8 cellular contexts compared by ENCODE assay signal in the genomic region with DNA sequence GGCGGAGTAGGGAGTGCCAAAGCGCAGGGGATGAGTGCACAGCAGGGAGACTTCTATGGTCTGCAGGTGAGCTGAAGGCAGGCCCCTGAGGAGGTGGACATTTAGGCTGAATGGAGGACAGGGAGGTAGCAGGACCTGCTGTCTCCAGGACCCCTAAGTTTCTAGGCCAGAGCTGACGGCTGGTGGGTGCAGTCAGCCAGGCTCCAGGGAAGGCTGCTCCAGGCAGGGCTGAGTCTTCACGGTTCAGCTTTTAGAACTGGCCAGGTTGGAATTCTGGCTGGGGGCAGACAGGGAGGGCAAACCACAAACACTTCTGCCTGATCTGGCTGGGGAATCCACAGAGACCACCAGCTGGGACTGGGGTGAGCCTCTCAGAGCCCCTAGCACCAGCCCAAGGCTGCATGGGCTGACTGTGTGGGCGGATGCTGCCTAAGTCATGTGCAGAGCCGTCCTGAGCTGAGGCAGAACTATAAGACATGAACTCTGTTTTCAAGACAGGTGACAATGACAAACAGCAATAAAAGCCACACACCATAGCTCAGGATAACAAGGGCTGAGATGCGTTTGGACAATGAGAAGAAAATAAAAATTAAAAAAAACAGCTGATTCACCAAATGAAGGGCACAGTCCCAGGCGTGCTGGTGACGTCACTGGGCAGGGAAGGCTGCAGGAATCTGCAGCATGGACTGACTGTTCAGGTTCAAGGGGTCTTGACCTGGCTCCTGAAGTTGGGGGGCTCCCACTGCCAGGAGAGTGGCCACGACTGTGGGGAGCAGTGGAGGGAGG. TPM values are rescaled to one million over a fixed set of nuclear protein-coding genes. Genes with fewer than 3 reads are reported as not detected.
A peak's percentile ranks its signal among the peaks of the same experiment; 100 is the strongest.
DNase-seq lines count a peak whose midpoint lies in the region; ATAC-seq, FAIRE-seq and TF ChIP-seq lines count a peak whose summit lies in the region.

No MANE protein-coding gene starts in this region.

- POLR2A ChIA-PET in Caco-2 (lab: Charles Lee): interaction anchor here (0.6 to 8.1 kb wide), 9 partner anchors 11 to 354 kb away, joined by 3 to 377 read pairs (median 4); a partner anchor contains a TSS
- POLR2A ChIA-PET in endothelial cell of umbilical vein (lab: Charles Lee): interaction anchor here (0.9 to 9.4 kb wide), 6 partner anchors 9 to 70 kb away, joined by 3 to 204 read pairs (median 7); a partner anchor contains a TSS

- H4K20me1 ChIP-seq in OCI-LY1 (ENCODE audit: insufficient read depth, low read length) (no peaks in the 10 kb centered on the region), endothelial cell of umbilical vein (replicated peaks; ENCODE audit: control insufficient read depth, extremely low read depth, insufficient read depth, low read length) (no peaks in the 10 kb centered on the region)

- H3K9me3 ChIP-seq in Caco-2 (no peaks in the 10 kb centered on the region), OCI-LY1 (ENCODE audit: low read length) (no peaks in the 10 kb centered on the region), endothelial cell of umbilical vein (replicated peaks; ENCODE audit: control insufficient read depth, insufficient read depth, low read length) (no peaks in the 10 kb centered on the region)

- peaks cover 82% of the 10 kb centered on the region for H3K4me1 ChIP-seq in Caco-2
- peaks cover 86% of the 10 kb centered on the region for H3K4me1 ChIP-seq in OCI-LY1 (ENCODE audit: insufficient read depth, low read length, severe bottlenecking)
- peaks cover 67% of the 10 kb centered on the region for H3K4me1 ChIP-seq in endothelial cell of umbilical vein (ENCODE audit: control insufficient read depth, extremely low read depth, insufficient read depth, low read length)

- BruUV-seq in Caco-2 (replicated peaks; lab: Mats Ljungman, UMichigan) (TSS peak; percentile 54), endothelial cell of umbilical vein (replicated peaks; lab: Mats Ljungman, UMichigan) (no TSS peak)

- FAIRE-seq in endothelial cell of umbilical vein (lab: Jason Lieb, UNC): peak; percentile 47

- H3K27ac Mint-ChIP-seq in Caco-2 (ENCODE audit: unreplicated experiment) (peak overlapping the region; percentile 100), nephron (peak overlapping the region; percentile 98 to 100 (median 100))

- H3K4me3 ChIP-seq in Caco-2 (ENCODE audit: low read depth, low read length): peak overlapping the region; percentile 5
- H3K4me3 ChIP-seq in OCI-LY1 (ENCODE audit: low read depth, low read length, poor library complexity, severe bottlenecking): peak overlapping the region; percentile 35
- no peak overlapping the region for H3K4me3 ChIP-seq in endothelial cell of umbilical vein (replicated peaks in 1 of 3; ENCODE audit: insufficient read depth in 1 of 3, low read depth in 1 of 3, low read length in 3 of 3)

- H3K9ac ChIP-seq in OCI-LY1 (ENCODE audit: low read length) (peak overlapping the region; percentile 44; the same call in 1 of the 2 replicates), endothelial cell of umbilical vein (replicated peaks; ENCODE audit: extremely low read depth, insufficient read depth, low read length) (peak overlapping the region; percentile 63)

- H3K36me3 Mint-ChIP-seq in Caco-2 (ENCODE audit: insufficient read depth, unreplicated experiment): peaks cover 43% of the 10 kb centered on the region
- H3K36me3 Mint-ChIP-seq in nephron (ENCODE audit: low read depth): no peaks in the 10 kb centered on the region

- H3K4me2 ChIP-seq in OCI-LY1 (ENCODE audit: low read length) (peak overlapping the region; percentile 61), endothelial cell of umbilical vein (ENCODE audit: insufficient read depth, low read length) (peak overlapping the region; percentile 4)

- intact Hi-C loops in Caco-2 (cut with micrococcal nuclease; ENCODE audit: unreplicated experiment) (loop anchor here (1.0 kb wide), 4 partner anchors 9 to 70 kb away; no protein-coding TSS in a partner anchor), endothelial cell of umbilical vein (cut with micrococcal nuclease) (no loop called here)

- no peaks in the 10 kb centered on the region for H3K9me3 Mint-ChIP-seq in Caco-2 (ENCODE audit: unreplicated experiment)
- no peaks in the 10 kb centered on the region for H3K9me3 Mint-ChIP-seq in nephron

- H2AFZ ChIP-seq in OCI-LY1 (ENCODE audit: low read length): no peak overlapping the region
- H2AFZ ChIP-seq in endothelial cell of umbilical vein (ENCODE audit: low read depth, low read length): peak overlapping the region; percentile 15

- no peaks in the 10 kb centered on the region for H3K9me1 ChIP-seq in endothelial cell of umbilical vein (replicated peaks; ENCODE audit: control insufficient read depth, extremely low read depth, insufficient read depth, low read length)

- H3K4me1 Mint-ChIP-seq in Caco-2 (ENCODE audit: low read depth, unreplicated experiment) (peaks cover 66% of the 10 kb centered on the region), nephron (peaks cover 81% of the 10 kb centered on the region)

- no peak for TF ChIP-seq POLR2A in endothelial cell of umbilical vein (IDR thresholded peaks at IDR 0.05; ENCODE audit: low read depth, low read length)

- CTCF ChIA-PET in Caco-2 (lab: Charles Lee) (interaction anchor here (0.5 to 5.9 kb wide), 13 partner anchors 10 to 599 kb away, joined by 3 to 71 read pairs (median 3); a partner anchor contains a TSS), endothelial cell of umbilical vein (lab: Charles Lee) (interaction anchor here (0.9 to 13.9 kb wide), 5 partner anchors 10 to 72 kb away, joined by 3 to 247 read pairs (median 7); a partner anchor contains a TSS)

- dilution Hi-C loops in endothelial cell of umbilical vein (cut with MboI; ENCODE audit: extremely low pct_ligation_motif_present, low sequenced_read_pairs): no loop called here

- TF ChIP-seq CTCF in Caco-2 (IDR thresholded peaks at IDR 0.05; ENCODE audit: insufficient read depth in 1 of 2, low read depth in 1 of 2, low read length in 1 of 2, severe bottlenecking in 1 of 2, unreplicated experiment in 1 of 2) (no peak), OCI-LY1 (IDR thresholded peaks at IDR 0.05; ENCODE audit: low read length) (no peak), endothelial cell of umbilical vein (IDR thresholded peaks at IDR 0.05; ENCODE audit: extremely low read depth in 1 of 2, insufficient read depth in 1 of 2, low read depth in 1 of 2, low read length in 2 of 2) (no peak), nephron (IDR thresholded peaks at IDR 0.05; ENCODE audit: unreplicated experiment in 3 of 3) (no peak)

- H3K9me2 ChIP-seq in OCI-LY1 (ENCODE audit: low read depth, low read length): no peaks in the 10 kb centered on the region

- no peaks in the 10 kb centered on the region for H3F3A ChIP-seq in OCI-LY1 (ENCODE audit: insufficient read depth, low read length)

- ATAC-seq in HG03139 (IDR thresholded peaks at IDR 0.05; ENCODE audit: unreplicated experiment) (no peak), HG03280 (IDR thresholded peaks at IDR 0.05; ENCODE audit: unreplicated experiment) (no peak)

- H3K36me3 ChIP-seq in Caco-2 (ENCODE audit: control insufficient read depth, insufficient read depth, low read length): no peaks in the 10 kb centered on the region
- no peaks in the 10 kb centered on the region for H3K36me3 ChIP-seq in OCI-LY1 (ENCODE audit: insufficient read depth, low read length)
- H3K36me3 ChIP-seq in endothelial cell of umbilical vein (ENCODE audit: control insufficient read depth in 2 of 2, extremely low read depth in 1 of 2, insufficient read depth in 2 of 2, low read length in 2 of 2): no peaks in the 10 kb centered on the region

- no peaks in the 10 kb centered on the region for H3K27me3 Mint-ChIP-seq in Caco-2 (ENCODE audit: insufficient read depth, unreplicated experiment)
- H3K27me3 Mint-ChIP-seq in nephron (ENCODE audit: low read depth): peaks cover 3% of the 10 kb centered on the region

- H3K4me3 Mint-ChIP-seq in Caco-2 (ENCODE audit: unreplicated experiment): peak overlapping the region; percentile 74
- H3K4me3 Mint-ChIP-seq in nephron: peak overlapping the region; percentile 45 to 47 (median 45)

- no peaks in the 10 kb centered on the region for H3K79me2 ChIP-seq in OCI-LY1 (ENCODE audit: insufficient read depth, low read length)
- H3K79me2 ChIP-seq in endothelial cell of umbilical vein (ENCODE audit: control insufficient read depth, insufficient read depth, low read length): no peaks in the 10 kb centered on the region

- DNase-seq in Caco-2: peak in 1 of 2 experiments; percentile 72
- DNase-seq in endothelial cell of umbilical vein (ENCODE audit: low read depth, low spot score): peak; percentile 46
- DNase-seq in COLO668 (lab: John Stamatoyannopoulos, UW; ENCODE audit: unreplicated experiment): no peak
- DNase-seq in NCI-H748 treated with DMSO at 0.1 percent for 48 hours (lab: John Stamatoyannopoulos, UW): no peak

- H3K27me3 ChIP-seq in Caco-2 (replicated peaks; ENCODE audit: control insufficient read depth, insufficient read depth, low read length) (no peaks in the 10 kb centered on the region), OCI-LY1 (ENCODE audit: insufficient read depth, low read length) (no peaks in the 10 kb centered on the region), endothelial cell of umbilical vein (ENCODE audit: control insufficient read depth in 2 of 2, insufficient read depth in 2 of 2, low read length in 2 of 2) (no peaks in the 10 kb centered on the region)

- H3K27ac ChIP-seq in OCI-LY1 (ENCODE audit: low read depth, low read length, poor library complexity, severe bottlenecking) (peak overlapping the region; percentile 78), endothelial cell of umbilical vein (ENCODE audit: insufficient read depth, low read depth, low read length) (peak overlapping the region; percentile 81)

RNA-seq across cellular contexts. Expression of a gene that starts 10.4 kb away (rescaled TPM):
- 4,797 and 4,914 TPM in 2 replicates for total RNA-seq in Caco-2 (2022)
- total RNA-seq in endothelial cell of umbilical vein: 7,529 and 7,700 TPM in 2 replicates
- polyA plus RNA-seq in endothelial cell of umbilical vein: 394 and 491 TPM in 2 replicates
- 47.1 and 87.3 TPM in 2 replicates for polyA plus RNA-seq in endothelial cell of umbilical vein (2011; cell fraction: cytosol; rRNA removed)
- 5,514 and 5,703 TPM in 2 replicates for polyA plus RNA-seq in endothelial cell of umbilical vein (2011; cell fraction: nucleus; rRNA removed)
- polyA plus RNA-seq in endothelial cell of umbilical vein (2012): 638 and 920 TPM in 2 replicates
- 8,330 and 9,132 TPM in 2 replicates for polyA minus RNA-seq in endothelial cell of umbilical vein
- 1,996 TPM for polyA minus RNA-seq in endothelial cell of umbilical vein (2011; cell fraction: cytosol; rRNA and poly(A)+ RNA removed)
- 28,697 and 33,573 TPM in 2 replicates for polyA minus RNA-seq in endothelial cell of umbilical vein (2011; cell fraction: nucleus; rRNA and poly(A)+ RNA removed)

RNA-seq across cellular contexts. Expression of a gene that starts 36.4 kb away (rescaled TPM):
- total RNA-seq in Caco-2 (2022) (123 and 124 TPM in 2 replicates), endothelial cell of umbilical vein (88.2 and 88.7 TPM in 2 replicates)
- 126 and 153 TPM in 2 replicates for polyA plus RNA-seq in endothelial cell of umbilical vein
- polyA plus RNA-seq in endothelial cell of umbilical vein (2011; cell fraction: cytosol; rRNA removed): 95.1 and 111 TPM in 2 replicates
- polyA plus RNA-seq in endothelial cell of umbilical vein (2011; cell fraction: nucleus; rRNA removed): 143 and 176 TPM in 2 replicates
- polyA plus RNA-seq in endothelial cell of umbilical vein (2012): 53.3 and 68.2 TPM in 2 replicates
- polyA minus RNA-seq in endothelial cell of umbilical vein: 50.9 and 74.3 TPM in 2 replicates
- polyA minus RNA-seq in endothelial cell of umbilical vein (2011; cell fraction: cytosol; rRNA and poly(A)+ RNA removed): 57.2 TPM
- polyA minus RNA-seq in endothelial cell of umbilical vein (2011; cell fraction: nucleus; rRNA and poly(A)+ RNA removed): 38.2 and 51.4 TPM in 2 replicates

Comparison
In these comparisons a context has a peak if more than half of its experiments do, and no peak if none do; other contexts are left out.
1. H3K4me3 ChIP-seq: peak in Caco-2 (single experiment) and OCI-LY1 (single experiment); none in endothelial cell of umbilical vein (0 of 3).